ENCODE assay signal across 9 cellular contexts in the genomic region with DNA sequence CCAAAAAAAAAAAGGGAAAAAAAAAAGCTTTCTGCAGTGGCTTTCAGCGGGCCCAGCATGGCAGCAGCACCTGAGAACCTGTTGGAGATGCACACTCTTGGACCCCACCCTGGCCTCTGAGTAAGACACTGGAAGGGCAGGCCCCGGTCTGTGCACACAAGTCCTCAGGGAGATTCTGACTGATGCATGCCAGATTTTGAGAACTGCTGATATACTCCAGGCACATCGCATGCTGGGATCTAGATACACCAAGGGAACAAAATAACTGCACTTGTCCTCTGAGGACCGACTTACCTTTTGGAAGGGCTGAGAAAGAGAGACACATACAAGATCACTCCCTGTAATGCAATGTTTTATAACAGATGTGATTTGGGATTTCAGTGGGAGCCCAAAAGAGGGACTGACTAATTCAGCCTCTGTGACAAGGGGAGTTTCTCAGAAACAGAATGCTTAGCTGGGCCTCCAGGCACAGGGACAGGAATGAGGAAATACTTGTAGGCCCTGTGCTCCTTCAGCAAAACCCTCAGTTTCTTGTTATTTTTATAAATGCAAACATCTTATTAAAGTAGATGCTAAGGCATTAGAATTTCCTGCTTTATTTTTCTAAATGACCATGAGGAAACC. TPM values are rescaled to one million over a fixed set of nuclear protein-coding genes. Genes with fewer than 3 reads are reported as not detected.
DNase-seq lines count a peak whose midpoint lies in the region; ATAC-seq and TF ChIP-seq lines count a peak whose summit lies in the region.
"Had no signal": no experiment of that assay in that cellular context is flagged by ENCODE, and none has a peak within 500 bp of the region (broad histone marks: within the 10 kb centered on the region; RNA-seq: fewer than 3 reads in every experiment).

No MANE protein-coding gene starts in this region.

- H3K4me3 ChIP-seq in RWPE2 (ENCODE audit: severe bottlenecking), result no peak overlapping the region
- H3K4me3 ChIP-seq in fibroblast of mammary gland (ENCODE audit: control insufficient read depth, low read depth, low read length), result no peak overlapping the region
- H3K4me3 ChIP-seq in uterus, result no peak overlapping the region

- H3K9me3 ChIP-seq in RWPE2 (ENCODE audit: severe bottlenecking) (no peaks in the 10 kb centered on the region), uterus (no peaks in the 10 kb centered on the region)

- H3K36me3 ChIP-seq in RWPE2 (ENCODE audit: low read depth), result peaks cover 98% of the 10 kb centered on the region
- no peaks in the 10 kb centered on the region for H3K36me3 ChIP-seq in uterus

- peaks cover 89% of the 10 kb centered on the region for H3K4me1 ChIP-seq in RWPE2 (ENCODE audit: insufficient read depth, poor library complexity, severe bottlenecking)
- no peaks in the 10 kb centered on the region for H3K4me1 ChIP-seq in uterus

- intact Hi-C loops in uterus (cut with DNase I; ENCODE audit: low total_unique reads), result no loop called here

- DNase-seq in RWPE2 (ENCODE audit: low spot score), result no peak
- DNase-seq in fibroblast of mammary gland (ENCODE audit: low read depth), result peak; percentile 50
- peak; percentile 53 for DNase-seq in myocyte (ENCODE audit: low read depth)
- peak in 1 of 2 donors; percentile 20 for DNase-seq in uterus
- DNase-seq in left lobe of liver (ENCODE audit: low spot score), result no peak
- DNase-seq: naive thymus-derived CD8-positive, alpha-beta T cell; NCI-H2081 treated with DMSO at 0.1 percent for 48 hours had no signal

- H3K27me3 ChIP-seq in RWPE2 (ENCODE audit: insufficient read depth, poor library complexity, severe bottlenecking) (no peaks in the 10 kb centered on the region), uterus (no peaks in the 10 kb centered on the region)

- ATAC-seq in RWPE2 (ENCODE audit: low read depth), result peak; percentile 37
- ATAC-seq in HG03520 (IDR thresholded peaks at IDR 0.05; ENCODE audit: unreplicated experiment), result no peak
- ATAC-seq in HG03039 (IDR thresholded peaks at IDR 0.05; ENCODE audit: unreplicated experiment), result no peak
- ATAC-seq in left lobe of liver, result no peak
- ATAC-seq: naive thymus-derived CD8-positive, alpha-beta T cell had no signal

- no peak for TF ChIP-seq POLR2A in uterus (IDR thresholded peaks at IDR 0.05)

- H3K27ac ChIP-seq in RWPE2 (ENCODE audit: poor library complexity, severe bottlenecking), result peak overlapping the region; percentile 94
- peak overlapping the region; percentile 61 to 67 for H3K27ac ChIP-seq in uterus

- TF ChIP-seq CTCF in RWPE2 (IDR thresholded peaks at IDR 0.05; ENCODE audit: poor library complexity, severe bottlenecking), result no peak
- no peak for TF ChIP-seq CTCF in fibroblast of mammary gland (conservative IDR thresholded peaks at IDR 0.05; ENCODE audit: control insufficient read depth, insufficient read depth, low read depth, low read length)
- TF ChIP-seq CTCF in uterus (IDR thresholded peaks at IDR 0.05), result no peak

RNA-seq across cellular contexts. Expression of a gene that starts 8.2 kb away (rescaled TPM):
- 22.5 and 32.4 TPM in 2 replicates for total RNA-seq in myocyte
- polyA plus RNA-seq in myocyte (2012), result 15.6 TPM
- 10 to 100 TPM; 36.4 to 73.6 (median 38.7) TPM for total RNA-seq in uterus
- total RNA-seq in left lobe of liver, result 90.5 TPM
- total RNA-seq: naive thymus-derived CD8-positive, alpha-beta T cell had no signal
- polyA plus RNA-seq: naive thymus-derived CD8-positive, alpha-beta T cell had no signal

Comparison
In these comparisons a context has a peak if more than half of its experiments do, and no peak if none do; other contexts are left out.
1. DNase-seq: peak in fibroblast of mammary gland (single experiment) and myocyte (single experiment); none in RWPE2 (single experiment) and left lobe of liver (single experiment).